In genomic region chr1:215147024-215147423, GRCh38 we compare ENCODE assay signal across 27 cellular contexts.
"Had no signal": no experiment of that assay in that cellular context is flagged by ENCODE, and none has a peak within 500 bp of the region (broad histone marks: within the 10 kb centered on the region; RNA-seq: fewer than 3 reads in every experiment).

No MANE protein-coding gene starts in this region.

- H3K4me1 ChIP-seq: parathyroid adenoma, psoas muscle, sigmoid colon, tibial artery, transverse colon, upper lobe of right lung, uterus had no signal

- DNase-seq: natural killer cell; occipital lobe; ovary; posterior cingulate gyrus; psoas muscle; sigmoid colon; small intestine; stimulated activated CD4-positive, alpha-beta T cell treated with anti-CD3 and anti-CD28 coated beads, Interleukin-15, amount 100 ng/mL, for 24 hours; stimulated activated CD4-positive, alpha-beta T cell treated with anti-CD3 and anti-CD28 coated beads, Interleukin-2, amount 100 ng/mL, for 24 hours; stimulated activated CD4-positive, alpha-beta T cell treated with anti-CD3 and anti-CD28 coated beads, Interleukin-2, amount 100 ng/mL, for 48 hours; stimulated activated CD4-positive, alpha-beta T cell treated with anti-CD3 and anti-CD28 coated beads, Interleukin-4, amount 100 ng/mL, for 24 hours; stimulated activated naive B cell treated with anti-CD40 and anti-IgM and Interleukin-4, amounts not matched to agents 10 μg/mL and 1 μg/mL and 100 μg/mL, for 72 hours; stimulated activated naive CD4-positive, alpha-beta T cell treated with Interleukin-2 at 50 U/mL for 16 hours; tibial artery; upper lobe of right lung; uterus had no signal

- H3K9me3 ChIP-seq: ovary, psoas muscle, sigmoid colon, tibial artery, transverse colon, upper lobe of right lung, uterus had no signal

- H3K36me3 ChIP-seq: neural progenitor cell, ovary, right lobe of liver, sigmoid colon, stomach, tibial artery, transverse colon, upper lobe of right lung, uterus had no signal

- ATAC-seq: natural killer cell; psoas muscle; right cardiac atrium; stimulated activated effector memory CD8-positive, alpha-beta T cell treated with anti-CD3 and anti-CD28 coated beads, Interleukin-12 subunit alpha, Interleukin-12 subunit beta, amount 100 ng/mL, for 72 hours; stimulated activated naive B cell treated with anti-CD40 and anti-IgM and Interleukin-4, amounts not matched to agents 10 μg/mL and 1 μg/mL and 100 μg/mL, for 72 hours had no signal

- H3K4me3 ChIP-seq: neural progenitor cell, ovary, psoas muscle, right lobe of liver, sigmoid colon, stomach, tibial artery, transverse colon, upper lobe of right lung, uterus had no signal

- H3K9me3 Mint-ChIP-seq: neural progenitor cell had no signal

- H3K36me3 Mint-ChIP-seq: stimulated activated effector memory CD8-positive, alpha-beta T cell treated with anti-CD3 and anti-CD28 coated beads, Interleukin-12 subunit alpha, Interleukin-12 subunit beta, amount 100 ng/mL, for 72 hours; stimulated activated naive B cell treated with anti-CD40 and anti-IgM and Interleukin-4, amounts not matched to agents 10 μg/mL and 1 μg/mL and 100 μg/mL, for 72 hours; type B pancreatic cell had no signal

- H3K27ac Mint-ChIP-seq: natural killer cell; nephron; neural progenitor cell; progenitor cell of endocrine pancreas; stimulated activated effector memory CD8-positive, alpha-beta T cell treated with anti-CD3 and anti-CD28 coated beads, Interleukin-12 subunit alpha, Interleukin-12 subunit beta, amount 100 ng/mL, for 72 hours; stimulated activated naive B cell treated with anti-CD40 and anti-IgM and Interleukin-4, amounts not matched to agents 10 μg/mL and 1 μg/mL and 100 μg/mL, for 72 hours; stimulated activated naive CD8-positive, alpha-beta T cell treated with anti-CD3 and anti-CD28 coated beads, Interleukin-15, Interleukin-2, amounts not matched to agents 100 ng/mL and 50 ng/mL, for 24 hours; type B pancreatic cell had no signal

- H3K27ac ChIP-seq: neural progenitor cell, ovary, parathyroid adenoma, psoas muscle, right lobe of liver, sigmoid colon, stomach, tibial artery, transverse colon, upper lobe of right lung, uterus had no signal

- H3K27me3 ChIP-seq: neural progenitor cell, ovary, right lobe of liver, sigmoid colon, stomach, tibial artery, transverse colon, upper lobe of right lung, uterus had no signal

- H3K27me3 Mint-ChIP-seq: progenitor cell of endocrine pancreas; stimulated activated naive B cell treated with anti-CD40 and anti-IgM and Interleukin-4, amounts not matched to agents 10 μg/mL and 1 μg/mL and 100 μg/mL, for 72 hours; stimulated activated naive CD8-positive, alpha-beta T cell treated with anti-CD3 and anti-CD28 coated beads, Interleukin-15, Interleukin-2, amounts not matched to agents 100 ng/mL and 50 ng/mL, for 24 hours; type B pancreatic cell had no signal

- H3K4me3 Mint-ChIP-seq: natural killer cell; nephron; neural progenitor cell; stimulated activated effector memory CD8-positive, alpha-beta T cell treated with anti-CD3 and anti-CD28 coated beads, Interleukin-12 subunit alpha, Interleukin-12 subunit beta, amount 100 ng/mL, for 72 hours; stimulated activated naive B cell treated with anti-CD40 and anti-IgM and Interleukin-4, amounts not matched to agents 10 μg/mL and 1 μg/mL and 100 μg/mL, for 72 hours; stimulated activated naive CD8-positive, alpha-beta T cell treated with anti-CD3 and anti-CD28 coated beads, Interleukin-15, Interleukin-2, amounts not matched to agents 100 ng/mL and 50 ng/mL, for 24 hours; type B pancreatic cell had no signal

- H3K4me1 Mint-ChIP-seq: natural killer cell; neural progenitor cell; stimulated activated effector memory CD8-positive, alpha-beta T cell treated with anti-CD3 and anti-CD28 coated beads, Interleukin-12 subunit alpha, Interleukin-12 subunit beta, amount 100 ng/mL, for 72 hours; stimulated activated naive B cell treated with anti-CD40 and anti-IgM and Interleukin-4, amounts not matched to agents 10 μg/mL and 1 μg/mL and 100 μg/mL, for 72 hours had no signal
